Comparison of ENCODE assay signal across 8 cellular contexts in the genomic region with DNA sequence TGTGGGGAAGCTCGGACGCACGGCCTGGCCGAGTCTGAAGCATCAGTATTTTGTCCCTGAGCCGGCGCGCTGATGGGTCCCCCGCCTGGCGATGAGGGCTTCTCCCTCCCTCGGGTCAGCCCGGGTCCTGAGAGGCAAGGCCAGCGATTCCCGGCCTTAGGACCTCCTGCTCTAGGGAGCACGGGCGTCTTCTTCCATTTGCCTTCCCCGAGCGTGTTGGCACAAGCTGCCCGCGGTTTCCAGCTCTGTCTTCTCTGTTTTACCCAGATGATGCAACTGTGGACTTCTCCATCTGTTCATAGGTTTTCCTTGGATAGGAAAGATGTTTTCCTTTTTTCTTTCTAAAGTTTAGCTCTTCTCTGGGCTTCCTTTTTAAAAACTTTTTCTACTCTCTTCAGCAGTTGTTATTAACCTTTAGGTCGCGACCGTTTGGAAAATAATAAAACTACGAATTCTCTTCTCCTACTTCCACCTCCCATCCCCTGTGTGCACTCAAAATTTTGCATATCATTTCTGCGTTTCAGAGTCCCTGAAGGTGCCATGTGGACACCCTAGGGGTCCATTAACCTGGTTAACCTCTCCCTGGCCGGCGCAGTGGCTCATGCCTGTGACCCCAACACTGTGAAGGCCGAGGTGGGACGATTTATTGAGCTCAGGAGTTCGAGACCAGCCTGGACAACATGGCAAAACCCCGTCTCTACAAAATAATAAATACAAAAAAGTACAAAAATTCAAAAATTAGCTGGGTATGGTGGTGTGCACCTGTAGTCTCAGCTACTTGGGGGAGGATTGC.
A peak's percentile ranks its signal among the peaks of the same experiment; 100 is the strongest.
DNase-seq lines count a peak whose midpoint lies in the region; ATAC-seq lines count a peak whose summit lies in the region.

No MANE protein-coding gene starts in this region.

- peaks cover 28% of the 10 kb centered on the region for H3K4me1 ChIP-seq in mucosa of stomach (ENCODE audit: control insufficient read depth, insufficient read depth, low read length)

- no peak for ATAC-seq in HG03460 (IDR thresholded peaks at IDR 0.05; ENCODE audit: unreplicated experiment)
- no peak for ATAC-seq in HG02588 (IDR thresholded peaks at IDR 0.05; ENCODE audit: unreplicated experiment)

- H3K4me3 ChIP-seq in mucosa of stomach (ENCODE audit: low read length) = peak overlapping the region; percentile 80

- DNase-seq in GM04504 (ENCODE audit: low read depth) (peak; percentile 60), NCI-H510A (lab: John Stamatoyannopoulos, UW) (peak; percentile 71), NCI-H774 (lab: John Stamatoyannopoulos, UW) (no peak), KG1 (lab: John Stamatoyannopoulos, UW) (no peak)

- H3K9ac ChIP-seq in mucosa of stomach (ENCODE audit: low read length) = peak overlapping the region; percentile 85

- no peaks in the 10 kb centered on the region for H3K27me3 ChIP-seq in mucosa of stomach (ENCODE audit: control insufficient read depth, insufficient read depth, low read length)

- H3K9me3 ChIP-seq in mucosa of stomach (ENCODE audit: control insufficient read depth, low read length) = no peaks in the 10 kb centered on the region

- peak overlapping the region; percentile 92 for H3K27ac ChIP-seq in cingulate gyrus (ENCODE audit: low read depth, low read length)

- H3K36me3 ChIP-seq in mucosa of stomach (ENCODE audit: control insufficient read depth, insufficient read depth, low read length) = no peaks in the 10 kb centered on the region

Comparison
In these comparisons a context has a peak if more than half of its experiments do, and no peak if none do; other contexts are left out.
1. DNase-seq: peak in GM04504 (single experiment) and NCI-H510A (single experiment); none in NCI-H774 (single experiment) and KG1 (single experiment).